Comparison of ENCODE assay signal across 8 cellular contexts in the genomic region with DNA sequence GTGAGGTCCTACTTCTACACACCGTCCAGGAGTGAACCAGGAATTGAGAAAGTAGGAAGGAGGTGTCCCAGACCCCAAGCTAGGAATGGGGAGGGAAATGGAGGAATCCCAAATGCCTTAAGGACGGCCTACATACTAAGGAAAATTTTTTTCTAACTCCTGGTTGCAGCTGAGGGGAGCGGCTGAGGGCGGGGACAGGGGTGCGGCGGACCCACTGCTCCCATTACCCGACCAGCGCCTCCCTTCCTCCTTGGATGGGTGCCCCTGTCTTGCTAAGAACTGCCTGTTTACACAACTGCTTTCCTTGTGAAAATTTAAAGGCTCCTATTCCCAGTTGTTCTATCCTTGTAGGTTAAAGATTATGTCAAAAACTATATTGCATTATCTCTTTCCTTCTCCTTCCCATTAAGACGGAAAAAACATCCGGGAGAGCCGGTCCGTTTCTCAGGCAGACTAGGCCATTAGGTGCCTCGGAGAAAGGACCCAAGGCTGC. TPM values are rescaled to one million over a fixed set of nuclear protein-coding genes. Genes with fewer than 3 reads are reported as not detected.
DNase-seq lines count a peak whose midpoint lies in the region; ATAC-seq and TF ChIP-seq lines count a peak whose summit lies in the region.

No MANE protein-coding gene starts in this region.

- peak overlapping the region; percentile 87 to 98 (median 90) for H3K27ac ChIP-seq in right lobe of liver
- H3K27ac ChIP-seq in temporal lobe (ENCODE audit: low read depth, low read length), result peak overlapping the region; percentile 100

- H3K27me3 ChIP-seq in HAP-1 (ENCODE audit: low read depth) (no peaks in the 10 kb centered on the region), right lobe of liver (no peaks in the 10 kb centered on the region)

- intact Hi-C loops in right lobe of liver (cut with DNase I), result no loop called here

- H3K4me3 ChIP-seq in HAP-1 (peak overlapping the region; percentile 94), right lobe of liver (peak overlapping the region; percentile 12 to 48 (median 36))

- DNase-seq in Daoy (ENCODE audit: low read depth), result peak; percentile 88
- peak; percentile 58 to 82 for DNase-seq in HAP-1 (ENCODE audit: low spot score in 2 of 2)
- DNase-seq in dedifferentiated amniotic fluid mesenchymal stem cell (ENCODE audit: extremely low spot score), result peak; percentile 55
- DNase-seq in right lobe of liver, result peak; percentile 67 to 79 (median 74)
- no peak for DNase-seq in cortex of kidney (lab: John Stamatoyannopoulos, UW)

- H3K9me3 ChIP-seq in HAP-1 (no peaks in the 10 kb centered on the region), right lobe of liver (no peaks in the 10 kb centered on the region)

- WGBS in right lobe of liver (ENCODE audit: insufficient coverage, low coverage, low lambda C conversion rate, missing lambda C conversion rate), result 35% methylated on average over 13 of the region's 13 CpGs

- H3K36me3 ChIP-seq in HAP-1 (replicated peaks) (peaks cover 3% of the 10 kb centered on the region), right lobe of liver (peaks cover 0 to 3% (median 0%) of the 10 kb centered on the region in 4 donors)

- no peak for TF ChIP-seq CTCF in right lobe of liver (IDR thresholded peaks at IDR 0.05)

- ATAC-seq in SK-N-SH treated with all-trans-retinoic acid at 6 μM for 48 hours (peak; percentile 36), right lobe of liver (no peak), GM21717 (IDR thresholded peaks at IDR 0.05; ENCODE audit: unreplicated experiment) (no peak)

- peaks cover 42% of the 10 kb centered on the region for H3K4me1 ChIP-seq in HAP-1
- peaks cover 0 to 29% (median 7%) of the 10 kb centered on the region in 4 donors for H3K4me1 ChIP-seq in right lobe of liver

- TF ChIP-seq POLR2A in right lobe of liver (IDR thresholded peaks at IDR 0.05), result no peak

- in situ Hi-C loops in HAP-1 (cut with MboI; ENCODE audit: low sequenced_read_pairs), result no loop called here

TF ChIP-seq in SK-N-SH treated with all-trans-retinoic acid at 6 μM for 48 hours, 23 proteins besides CTCF, POLR2A, EP300 and RAD21:
- TF ChIP-seq ISL1 (CRISPR knock-in tag; IDR thresholded peaks at IDR 0.05) (no peak), ZC3H10 (CRISPR knock-in tag; IDR thresholded peaks at IDR 0.05) (no peak), ZNF8 (CRISPR knock-in tag; IDR thresholded peaks at IDR 0.05) (no peak), OSR1 (CRISPR knock-in tag; IDR thresholded peaks at IDR 0.05) (no peak), GLIS3 (CRISPR knock-in tag; IDR thresholded peaks at IDR 0.05) (no peak), PPARA (CRISPR knock-in tag; IDR thresholded peaks at IDR 0.05; ENCODE audit: borderline replicate concordance) (no peak), SNAI2 (CRISPR knock-in tag; IDR thresholded peaks at IDR 0.05) (no peak), RARB (CRISPR knock-in tag; IDR thresholded peaks at IDR 0.05) (no peak), ESRRG (CRISPR knock-in tag; IDR thresholded peaks at IDR 0.05) (no peak), BACH2 (CRISPR knock-in tag; IDR thresholded peaks at IDR 0.05; ENCODE audit: borderline replicate concordance) (no peak), ZNF70 (CRISPR knock-in tag; IDR thresholded peaks at IDR 0.05) (no peak), ZNF565 (CRISPR knock-in tag; conservative IDR thresholded peaks at IDR 0.05; ENCODE audit: low read depth) (no peak), ARNTL (CRISPR knock-in tag; IDR thresholded peaks at IDR 0.05; ENCODE audit: borderline replicate concordance, low read depth) (no peak), TCF4 (CRISPR knock-in tag; IDR thresholded peaks at IDR 0.05; ENCODE audit: borderline replicate concordance) (no peak), TOX (CRISPR knock-in tag; IDR thresholded peaks at IDR 0.05; ENCODE audit: borderline replicate concordance) (no peak)
- TF ChIP-seq, protein P1, sequence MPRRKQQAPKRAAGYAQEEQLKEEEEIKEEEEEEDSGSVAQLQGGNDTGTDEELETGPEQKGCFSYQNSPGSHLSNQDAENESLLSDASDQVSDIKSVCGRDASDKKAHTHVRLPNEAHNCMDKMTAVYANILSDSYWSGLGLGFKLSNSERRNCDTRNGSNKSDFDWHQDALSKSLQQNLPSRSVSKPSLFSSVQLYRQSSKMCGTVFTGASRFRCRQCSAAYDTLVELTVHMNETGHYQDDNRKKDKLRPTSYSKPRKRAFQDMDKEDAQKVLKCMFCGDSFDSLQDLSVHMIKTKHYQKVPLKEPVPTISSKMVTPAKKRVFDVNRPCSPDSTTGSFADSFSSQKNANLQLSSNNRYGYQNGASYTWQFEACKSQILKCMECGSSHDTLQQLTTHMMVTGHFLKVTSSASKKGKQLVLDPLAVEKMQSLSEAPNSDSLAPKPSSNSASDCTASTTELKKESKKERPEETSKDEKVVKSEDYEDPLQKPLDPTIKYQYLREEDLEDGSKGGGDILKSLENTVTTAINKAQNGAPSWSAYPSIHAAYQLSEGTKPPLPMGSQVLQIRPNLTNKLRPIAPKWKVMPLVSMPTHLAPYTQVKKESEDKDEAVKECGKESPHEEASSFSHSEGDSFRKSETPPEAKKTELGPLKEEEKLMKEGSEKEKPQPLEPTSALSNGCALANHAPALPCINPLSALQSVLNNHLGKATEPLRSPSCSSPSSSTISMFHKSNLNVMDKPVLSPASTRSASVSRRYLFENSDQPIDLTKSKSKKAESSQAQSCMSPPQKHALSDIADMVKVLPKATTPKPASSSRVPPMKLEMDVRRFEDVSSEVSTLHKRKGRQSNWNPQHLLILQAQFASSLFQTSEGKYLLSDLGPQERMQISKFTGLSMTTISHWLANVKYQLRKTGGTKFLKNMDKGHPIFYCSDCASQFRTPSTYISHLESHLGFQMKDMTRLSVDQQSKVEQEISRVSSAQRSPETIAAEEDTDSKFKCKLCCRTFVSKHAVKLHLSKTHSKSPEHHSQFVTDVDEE (CRISPR knock-in tag; IDR thresholded peaks at IDR 0.05), result no peak
- TF ChIP-seq, protein P2, sequence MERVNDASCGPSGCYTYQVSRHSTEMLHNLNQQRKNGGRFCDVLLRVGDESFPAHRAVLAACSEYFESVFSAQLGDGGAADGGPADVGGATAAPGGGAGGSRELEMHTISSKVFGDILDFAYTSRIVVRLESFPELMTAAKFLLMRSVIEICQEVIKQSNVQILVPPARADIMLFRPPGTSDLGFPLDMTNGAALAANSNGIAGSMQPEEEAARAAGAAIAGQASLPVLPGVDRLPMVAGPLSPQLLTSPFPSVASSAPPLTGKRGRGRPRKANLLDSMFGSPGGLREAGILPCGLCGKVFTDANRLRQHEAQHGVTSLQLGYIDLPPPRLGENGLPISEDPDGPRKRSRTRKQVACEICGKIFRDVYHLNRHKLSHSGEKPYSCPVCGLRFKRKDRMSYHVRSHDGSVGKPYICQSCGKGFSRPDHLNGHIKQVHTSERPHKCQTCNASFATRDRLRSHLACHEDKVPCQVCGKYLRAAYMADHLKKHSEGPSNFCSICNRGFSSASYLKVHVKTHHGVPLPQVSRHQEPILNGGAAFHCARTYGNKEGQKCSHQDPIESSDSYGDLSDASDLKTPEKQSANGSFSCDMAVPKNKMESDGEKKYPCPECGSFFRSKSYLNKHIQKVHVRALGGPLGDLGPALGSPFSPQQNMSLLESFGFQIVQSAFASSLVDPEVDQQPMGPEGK (CRISPR knock-in tag; IDR thresholded peaks at IDR 0.05; ENCODE audit: borderline replicate concordance), result no peak
- TF ChIP-seq, protein P3, sequence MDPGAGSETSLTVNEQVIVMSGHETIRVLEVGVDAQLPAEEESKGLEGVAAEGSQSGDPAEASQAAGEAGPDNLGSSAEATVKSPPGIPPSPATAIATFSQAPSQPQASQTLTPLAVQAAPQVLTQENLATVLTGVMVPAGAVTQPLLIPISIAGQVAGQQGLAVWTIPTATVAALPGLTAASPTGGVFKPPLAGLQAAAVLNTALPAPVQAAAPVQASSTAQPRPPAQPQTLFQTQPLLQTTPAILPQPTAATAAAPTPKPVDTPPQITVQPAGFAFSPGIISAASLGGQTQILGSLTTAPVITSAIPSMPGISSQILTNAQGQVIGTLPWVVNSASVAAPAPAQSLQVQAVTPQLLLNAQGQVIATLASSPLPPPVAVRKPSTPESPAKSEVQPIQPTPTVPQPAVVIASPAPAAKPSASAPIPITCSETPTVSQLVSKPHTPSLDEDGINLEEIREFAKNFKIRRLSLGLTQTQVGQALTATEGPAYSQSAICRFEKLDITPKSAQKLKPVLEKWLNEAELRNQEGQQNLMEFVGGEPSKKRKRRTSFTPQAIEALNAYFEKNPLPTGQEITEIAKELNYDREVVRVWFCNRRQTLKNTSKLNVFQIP (CRISPR knock-in tag; IDR thresholded peaks at IDR 0.05; ENCODE audit: borderline replicate concordance, low read depth), result no peak
- TF ChIP-seq, protein P4, sequence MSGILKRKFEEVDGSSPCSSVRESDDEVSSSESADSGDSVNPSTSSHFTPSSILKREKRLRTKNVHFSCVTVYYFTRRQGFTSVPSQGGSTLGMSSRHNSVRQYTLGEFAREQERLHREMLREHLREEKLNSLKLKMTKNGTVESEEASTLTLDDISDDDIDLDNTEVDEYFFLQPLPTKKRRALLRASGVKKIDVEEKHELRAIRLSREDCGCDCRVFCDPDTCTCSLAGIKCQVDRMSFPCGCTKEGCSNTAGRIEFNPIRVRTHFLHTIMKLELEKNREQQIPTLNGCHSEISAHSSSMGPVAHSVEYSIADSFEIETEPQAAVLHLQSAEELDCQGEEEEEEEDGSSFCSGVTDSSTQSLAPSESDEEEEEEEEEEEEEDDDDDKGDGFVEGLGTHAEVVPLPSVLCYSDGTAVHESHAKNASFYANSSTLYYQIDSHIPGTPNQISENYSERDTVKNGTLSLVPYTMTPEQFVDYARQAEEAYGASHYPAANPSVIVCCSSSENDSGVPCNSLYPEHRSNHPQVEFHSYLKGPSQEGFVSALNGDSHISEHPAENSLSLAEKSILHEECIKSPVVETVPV (CRISPR knock-in tag; IDR thresholded peaks at IDR 0.05), result no peak

RNA-seq across cellular contexts. Expression of a gene that starts 0.7 kb away (rescaled TPM):
- 194 and 206 TPM in 2 replicates for total RNA-seq in Daoy (2014; rRNA removed; shearing (Covaris generic))
- 100 to 1,000 TPM in 2 of 6 experiments, 10 to 100 TPM in 4; 41.5 to 144 (median 47.5) TPM for total RNA-seq in right lobe of liver
- total RNA-seq in temporal lobe, result 543 TPM

RNA-seq across cellular contexts. Expression of a gene that starts 11.5 kb away (rescaled TPM):
- 148 and 171 TPM in 2 replicates for total RNA-seq in Daoy (2014; rRNA removed; shearing (Covaris generic))
- total RNA-seq in right lobe of liver (100 to 1,000 TPM in 2 of 6 experiments, 10 to 100 TPM in 4; 73.2 to 442 (median 80.2) TPM), temporal lobe (351 TPM)

RNA-seq across cellular contexts. Expression of a gene that starts 11.8 kb away (rescaled TPM):
- 0.12 and 0.80 TPM in 2 replicates for total RNA-seq in Daoy (2014; rRNA removed; shearing (Covaris generic))
- 1 to 10 TPM in 1 of 6 experiments, under 1 TPM in 5; 0.37 to 1.2 (median 0.56) TPM for total RNA-seq in right lobe of liver
- 3.7 TPM for total RNA-seq in temporal lobe

RNA-seq across cellular contexts. Expression of a gene that starts 20.1 kb away (rescaled TPM):
- total RNA-seq in Daoy (2014; rRNA removed; shearing (Covaris generic)), result 91.8 and 146 TPM in 2 replicates
- 10 to 100 TPM; 11.0 to 26.1 (median 11.6) TPM for total RNA-seq in right lobe of liver
- total RNA-seq in temporal lobe, result 10.3 TPM

RNA-seq across cellular contexts. Expression of a gene that starts 31.3 kb away (rescaled TPM):
- 77.3 and 80.3 TPM in 2 replicates for total RNA-seq in Daoy (2014; rRNA removed; shearing (Covaris generic))
- total RNA-seq in right lobe of liver (10 to 100 TPM; 31.0 to 58.1 (median 41.0) TPM), temporal lobe (41.1 TPM)
